ENCODE assay signal across 8 cellular contexts in the genomic region with DNA sequence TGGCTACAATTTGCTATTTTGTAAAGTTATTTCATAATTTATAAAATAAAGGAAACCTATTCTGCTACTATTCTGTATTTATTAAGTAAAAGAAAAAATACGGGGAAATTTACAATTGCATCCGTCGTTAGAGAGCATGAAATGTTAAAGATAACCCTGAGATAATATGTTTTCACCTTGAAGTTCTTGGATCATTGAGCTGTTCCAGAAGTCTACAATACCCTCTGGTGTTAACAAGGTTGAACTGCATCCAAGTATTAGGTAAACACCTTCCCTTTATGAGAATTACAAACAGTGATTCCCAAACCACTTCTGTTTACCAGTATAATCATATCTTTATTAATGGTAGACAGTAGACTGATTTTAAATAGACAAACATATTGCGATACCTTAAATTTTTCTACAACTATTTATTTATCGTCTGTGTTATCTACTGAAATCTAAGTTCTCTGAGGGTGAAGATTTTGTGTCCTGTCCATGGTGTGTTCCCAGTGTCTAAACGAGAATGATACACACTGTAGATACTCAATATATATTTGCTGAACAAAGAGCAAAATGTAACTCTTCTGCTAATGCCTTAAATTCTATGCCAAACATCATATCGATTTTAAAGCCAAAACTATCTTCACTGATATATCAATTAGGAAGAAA. TPM values are rescaled to one million over a fixed set of nuclear protein-coding genes. Genes with fewer than 3 reads are reported as not detected.
A peak's percentile ranks its signal among the peaks of the same experiment; 100 is the strongest.
DNase-seq lines count a peak whose midpoint lies in the region; ATAC-seq lines count a peak whose summit lies in the region.

No MANE protein-coding gene starts in this region.

- DNase-seq in COR-L47 (lab: John Stamatoyannopoulos, UW) (peak; percentile 0), NCI-H526 (lab: John Stamatoyannopoulos, UW) (peak; percentile 43 to 58), cerebellum (ENCODE audit: low spot score) (peak; percentile 21), naive B cell (peak; percentile 10)
- DNase-seq in stimulated activated CD4-positive, alpha-beta T cell treated with anti-CD3 and anti-CD28 coated beads, Interleukin-2, amount 100 ng/mL, for 48 hours: no peak
- no peak for DNase-seq in activated CD4-positive, alpha-beta memory T cell treated with anti-CD3 and anti-CD28 coated beads, Interleukin-2, amount 10 ng/mL, durations not matched to agents 7 days and 5 days

- no peaks in the 10 kb centered on the region for H3K4me1 Mint-ChIP-seq in naive B cell
- H3K4me1 Mint-ChIP-seq in activated CD4-positive, alpha-beta memory T cell treated with anti-CD3 and anti-CD28 coated beads, Interleukin-2, amount 10 ng/mL, durations not matched to agents 7 days and 5 days: peaks cover 5% of the 10 kb centered on the region

- CTCF ChIA-PET in activated CD4-positive, alpha-beta memory T cell treated with anti-CD3 and anti-CD28 coated beads, Interleukin-2, amount 10 ng/mL, durations not matched to agents 7 days and 5 days (lab: Charles Lee): interaction anchor here (1.3 to 4.4 kb wide), 2 partner anchors 11 to 250 kb away, joined by 3 to 29 read pairs; no protein-coding TSS in a partner anchor

- H3K27ac Mint-ChIP-seq in naive B cell: no peak overlapping the region
- no peak overlapping the region for H3K27ac Mint-ChIP-seq in activated CD4-positive, alpha-beta memory T cell treated with anti-CD3 and anti-CD28 coated beads, Interleukin-2, amount 10 ng/mL, durations not matched to agents 7 days and 5 days

- H3K4me3 Mint-ChIP-seq in naive B cell: no peak overlapping the region
- H3K4me3 Mint-ChIP-seq in activated CD4-positive, alpha-beta memory T cell treated with anti-CD3 and anti-CD28 coated beads, Interleukin-2, amount 10 ng/mL, durations not matched to agents 7 days and 5 days: no peak overlapping the region

- peak; percentile 59 for ATAC-seq in GM19025 (IDR thresholded peaks at IDR 0.05; ENCODE audit: low read depth, unreplicated experiment)
- peak; percentile 94 for ATAC-seq in HG03159 (IDR thresholded peaks at IDR 0.05; ENCODE audit: unreplicated experiment)
- peak in 1 of 2 donors; percentile 48 for ATAC-seq in naive B cell (ENCODE audit: low read depth in 2 of 2)

- H3K9me3 Mint-ChIP-seq in naive B cell: peaks cover 0 to 2% (median 0%) of the 10 kb centered on the region in 7 donors
- no peaks in the 10 kb centered on the region for H3K9me3 Mint-ChIP-seq in activated CD4-positive, alpha-beta memory T cell treated with anti-CD3 and anti-CD28 coated beads, Interleukin-2, amount 10 ng/mL, durations not matched to agents 7 days and 5 days

- H3K36me3 Mint-ChIP-seq in naive B cell: peaks cover 3 to 4% of the 10 kb centered on the region in 2 donors
- peaks cover 2% of the 10 kb centered on the region for H3K36me3 Mint-ChIP-seq in activated CD4-positive, alpha-beta memory T cell treated with anti-CD3 and anti-CD28 coated beads, Interleukin-2, amount 10 ng/mL, durations not matched to agents 7 days and 5 days (ENCODE audit: low read depth)

- no peaks in the 10 kb centered on the region for H3K27me3 Mint-ChIP-seq in naive B cell
- H3K27me3 Mint-ChIP-seq in activated CD4-positive, alpha-beta memory T cell treated with anti-CD3 and anti-CD28 coated beads, Interleukin-2, amount 10 ng/mL, durations not matched to agents 7 days and 5 days: no peaks in the 10 kb centered on the region

- POLR2A ChIA-PET in activated CD4-positive, alpha-beta memory T cell treated with anti-CD3 and anti-CD28 coated beads, Interleukin-2, amount 10 ng/mL, durations not matched to agents 7 days and 5 days (lab: Charles Lee): no interaction called here

RNA-seq across cellular contexts. Expression of gene TBC1D32, which starts 28.2 kb away (rescaled TPM):
- 44.4 TPM for total RNA-seq in cerebellum
- 1 to 10 TPM; 1.2 to 6.0 (median 3.7) TPM for polyA plus RNA-seq in naive B cell (ENCODE audit: low read depth in 6 of 6)
- 1 to 10 TPM; 6.3 to 8.9 TPM for total RNA-seq in activated CD4-positive, alpha-beta memory T cell treated with anti-CD3 and anti-CD28 coated beads, Interleukin-2, amount 10 ng/mL, durations not matched to agents 7 days and 5 days

Comparison
In these comparisons a context has a peak if more than half of its experiments do, and no peak if none do; other contexts are left out.
1. DNase-seq: peak in COR-L47 (single experiment), NCI-H526 (2 of 2), cerebellum (single experiment) and naive B cell (single experiment); none in stimulated activated CD4-positive, alpha-beta T cell treated with anti-CD3 and anti-CD28 coated beads, Interleukin-2, amount 100 ng/mL, for 48 hours (0 of 2) and activated CD4-positive, alpha-beta memory T cell treated with anti-CD3 and anti-CD28 coated beads, Interleukin-2, amount 10 ng/mL, durations not matched to agents 7 days and 5 days (single experiment).